In genomic region chr5:41485533-41485932, GRCh38 we compare ENCODE assay signal across 24 cellular contexts. TPM values are rescaled to one million over a fixed set of nuclear protein-coding genes. Genes with fewer than 3 reads are reported as not detected.
DNase-seq lines count a peak whose midpoint lies in the region; ATAC-seq and TF ChIP-seq lines count a peak whose summit lies in the region.
"Had no signal": no experiment of that assay in that cellular context is flagged by ENCODE, and none has a peak within 500 bp of the region (broad histone marks: within the 10 kb centered on the region; RNA-seq: fewer than 3 reads in every experiment).

No MANE protein-coding gene starts in this region.

- TF ChIP-seq CTCF in left ventricle myocardium inferior (IDR thresholded peaks at IDR 0.05; ENCODE audit: borderline replicate concordance) = no peak
- TF ChIP-seq CTCF in right atrium auricular region (IDR thresholded peaks at IDR 0.05) = no peak

- no peak overlapping the region for H3K4me3 Mint-ChIP-seq in stimulated activated memory B cell treated with anti-CD40 and anti-IgM and Interleukin-4, amounts not matched to agents 10 μg/mL and 1 μg/mL and 100 μg/mL, for 72 hours
- H3K4me3 Mint-ChIP-seq: CD14-positive monocyte; CD4-positive, alpha-beta memory T cell; CD4-positive, CD25-positive, alpha-beta regulatory T cell; CD8-positive, alpha-beta memory T cell had no signal

- no peak overlapping the region for H3K9ac ChIP-seq in endocrine pancreas (ENCODE audit: control insufficient read depth, insufficient read depth, low read length)
- H3K9ac ChIP-seq: BLaER1 had no signal

- DNase-seq in left ventricle myocardium inferior = no peak
- no peak for DNase-seq in right atrium auricular region (ENCODE audit: low spot score)
- no peak for DNase-seq in caudate nucleus (lab: John Stamatoyannopoulos, UW)
- DNase-seq: 8988T; ACHN; BE2C; C1 segment of cervical spinal cord; CD4-positive, alpha-beta memory T cell; CD4-positive, CD25-positive, alpha-beta regulatory T cell; CD8-positive, alpha-beta memory T cell; COR-L47; DMS 273 treated with DMSO at 0.1 percent for 48 hours; DMS153; DMS53; DMS79; DND-41; EL; GDM1 had no signal

- H3K4me3 ChIP-seq in left ventricle myocardium inferior (no peak overlapping the region), right atrium auricular region (no peak overlapping the region), endocrine pancreas (ENCODE audit: control insufficient read depth, insufficient read depth, low read length) (peak overlapping the region; percentile 14)
- H3K4me3 ChIP-seq: BLaER1, GM12878 had no signal

- no peak overlapping the region for H3K27ac Mint-ChIP-seq in stimulated activated memory B cell treated with anti-CD40 and anti-IgM and Interleukin-4, amounts not matched to agents 10 μg/mL and 1 μg/mL and 100 μg/mL, for 72 hours
- H3K27ac Mint-ChIP-seq: CD14-positive monocyte; CD4-positive, alpha-beta memory T cell; CD4-positive, CD25-positive, alpha-beta regulatory T cell; CD8-positive, alpha-beta memory T cell had no signal

- H3K27me3 Mint-ChIP-seq in stimulated activated memory B cell treated with anti-CD40 and anti-IgM and Interleukin-4, amounts not matched to agents 10 μg/mL and 1 μg/mL and 100 μg/mL, for 72 hours = no peaks in the 10 kb centered on the region
- H3K27me3 Mint-ChIP-seq: CD4-positive, alpha-beta memory T cell; CD4-positive, CD25-positive, alpha-beta regulatory T cell; CD8-positive, alpha-beta memory T cell had no signal

- no peaks in the 10 kb centered on the region for H3K9me3 ChIP-seq in left ventricle myocardium inferior (replicated peaks)
- H3K9me3 ChIP-seq in right atrium auricular region = no peaks in the 10 kb centered on the region
- H3K9me3 ChIP-seq in endocrine pancreas (ENCODE audit: control insufficient read depth, low read length) = no peaks in the 10 kb centered on the region
- H3K9me3 ChIP-seq: BE2C, BLaER1 had no signal

- ATAC-seq in stimulated activated memory B cell treated with anti-CD40 and anti-IgM and Interleukin-4, amounts not matched to agents 10 μg/mL and 1 μg/mL and 100 μg/mL, for 72 hours = peak; percentile 8
- ATAC-seq: GM12878 had no signal

- H3K4me1 Mint-ChIP-seq in stimulated activated memory B cell treated with anti-CD40 and anti-IgM and Interleukin-4, amounts not matched to agents 10 μg/mL and 1 μg/mL and 100 μg/mL, for 72 hours = no peaks in the 10 kb centered on the region
- H3K4me1 Mint-ChIP-seq: CD14-positive monocyte; CD4-positive, alpha-beta memory T cell; CD8-positive, alpha-beta memory T cell had no signal

- H3K27ac ChIP-seq in left ventricle myocardium inferior (replicated peaks) (peak overlapping the region; percentile 11), right atrium auricular region (no peak overlapping the region), caudate nucleus (ENCODE audit: low read depth, low read length) (no peak overlapping the region)
- H3K27ac ChIP-seq: BLaER1 had no signal

- H3K36me3 Mint-ChIP-seq in stimulated activated memory B cell treated with anti-CD40 and anti-IgM and Interleukin-4, amounts not matched to agents 10 μg/mL and 1 μg/mL and 100 μg/mL, for 72 hours = no peaks in the 10 kb centered on the region
- H3K36me3 Mint-ChIP-seq: CD14-positive monocyte; CD4-positive, alpha-beta memory T cell; CD4-positive, CD25-positive, alpha-beta regulatory T cell; CD8-positive, alpha-beta memory T cell had no signal

- no peaks in the 10 kb centered on the region for H3K36me3 ChIP-seq in left ventricle myocardium inferior
- no peaks in the 10 kb centered on the region for H3K36me3 ChIP-seq in right atrium auricular region
- no peaks in the 10 kb centered on the region for H3K36me3 ChIP-seq in endocrine pancreas (ENCODE audit: control insufficient read depth, insufficient read depth, low read length)
- H3K36me3 ChIP-seq: BE2C, BLaER1 had no signal

- H3K27me3 ChIP-seq in left ventricle myocardium inferior (ENCODE audit: low read depth) (no peaks in the 10 kb centered on the region), right atrium auricular region (no peaks in the 10 kb centered on the region), endocrine pancreas (ENCODE audit: control insufficient read depth, insufficient read depth, low read length) (no peaks in the 10 kb centered on the region)
- H3K27me3 ChIP-seq: BE2C, BLaER1 had no signal

- H3K9me3 Mint-ChIP-seq in stimulated activated memory B cell treated with anti-CD40 and anti-IgM and Interleukin-4, amounts not matched to agents 10 μg/mL and 1 μg/mL and 100 μg/mL, for 72 hours = peaks cover 3% of the 10 kb centered on the region

- H3K4me1 ChIP-seq in left ventricle myocardium inferior = peaks cover 35% of the 10 kb centered on the region
- H3K4me1 ChIP-seq in right atrium auricular region = no peaks in the 10 kb centered on the region
- H3K4me1 ChIP-seq in endocrine pancreas (ENCODE audit: control insufficient read depth, insufficient read depth, low read length) = peaks cover 10% of the 10 kb centered on the region
- H3K4me1 ChIP-seq: BE2C, BLaER1 had no signal

- intact Hi-C loops in left ventricle myocardium inferior (cut with micrococcal nuclease) = no loop called here

RNA-seq across cellular contexts. Expression of gene PLCXD3, which starts 24.9 kb away (rescaled TPM):
- 73.1 TPM for total RNA-seq in left ventricle myocardium inferior
- total RNA-seq in right atrium auricular region = 10 to 100 TPM; 44.5 to 68.3 TPM
- total RNA-seq: CD4-positive, alpha-beta memory T cell; CD4-positive, CD25-positive, alpha-beta regulatory T cell; CD8-positive, alpha-beta memory T cell; G401; GM12878 had no signal
